Comparison of ENCODE assay signal across 6 cellular contexts in genomic region chr2:14239605-14240004, GRCh38.
"Had no signal": no experiment of that assay in that cellular context is flagged by ENCODE, and none has a peak within 500 bp of the region (broad histone marks: within the 10 kb centered on the region; RNA-seq: fewer than 3 reads in every experiment).

No MANE protein-coding gene starts in this region.

- H3K9ac ChIP-seq: KMS-11 had no signal

- H3K4me2 ChIP-seq: KMS-11 had no signal

- H3K27ac ChIP-seq: HL-60, KMS-11 had no signal

- DNase-seq: IMR-90, KBM-7, KG1 had no signal

- FAIRE-seq: HTR-8/SVneo had no signal
